Comparison of ENCODE assay signal across 8 cellular contexts in genomic region chr22:44080936-44081853, GRCh38. TPM values are rescaled to one million over a fixed set of nuclear protein-coding genes. Genes with fewer than 3 reads are reported as not detected.
DNase-seq lines count a peak whose midpoint lies in the region; ATAC-seq and TF ChIP-seq lines count a peak whose summit lies in the region.

No MANE protein-coding gene starts in this region.

- peaks cover 4% of the 10 kb centered on the region for H3K4me1 Mint-ChIP-seq in T-helper 17 cell

- no peaks in the 10 kb centered on the region for H3K36me3 ChIP-seq in right atrium auricular region

- DNase-seq in G401 (ENCODE audit: low spot score) (peak; percentile 88), NCI-H1092 (lab: John Stamatoyannopoulos, UW) (peak; percentile 25), T-helper 17 cell (peak; percentile 25 to 52 (median 48)), amygdala (lab: John Stamatoyannopoulos, UW) (peak in 49 of 56 donors; percentile 7 to 87 (median 47)), right atrium auricular region (ENCODE audit: low spot score) (peak; percentile 82), renal cortical epithelial cell (ENCODE audit: low read depth) (peak; percentile 43)

- H3K27ac Mint-ChIP-seq in T-helper 17 cell = no peak overlapping the region

- H3K27ac ChIP-seq in right atrium auricular region = peak overlapping the region in 1 of 2 donors; percentile 10

- H3K27me3 ChIP-seq in right atrium auricular region = no peaks in the 10 kb centered on the region

- no peak overlapping the region for H3K4me3 ChIP-seq in right atrium auricular region

- in situ Hi-C loops in G401 (cut with HindIII; ENCODE audit: low sequenced_read_pairs) = loop anchor here (5.0 kb wide), 1 partner anchor 89 kb away; no protein-coding TSS in a partner anchor

- TF ChIP-seq CTCF in right atrium auricular region (IDR thresholded peaks at IDR 0.05) = peak; percentile 87 to 88

- ATAC-seq in T-helper 17 cell (peak; percentile 68), HG03520 (IDR thresholded peaks at IDR 0.05; ENCODE audit: unreplicated experiment) (no peak), GM21737 (IDR thresholded peaks at IDR 0.05; ENCODE audit: unreplicated experiment) (no peak)

- H3K4me3 Mint-ChIP-seq in T-helper 17 cell = no peak overlapping the region

- peaks cover 4% of the 10 kb centered on the region for H3K36me3 Mint-ChIP-seq in T-helper 17 cell (ENCODE audit: low read depth)

- no peaks in the 10 kb centered on the region for H3K9me3 ChIP-seq in T-helper 17 cell (ENCODE audit: control insufficient read depth, low read length, poor library complexity, severe bottlenecking)
- H3K9me3 ChIP-seq in right atrium auricular region = no peaks in the 10 kb centered on the region

- H3K27me3 Mint-ChIP-seq in T-helper 17 cell = no peaks in the 10 kb centered on the region

- peaks cover 0 to 34% of the 10 kb centered on the region in 2 donors for H3K4me1 ChIP-seq in right atrium auricular region

RNA-seq across cellular contexts. Expression of gene PARVB, which starts 57.1 kb away (rescaled TPM):
- 67.4 and 86.6 TPM in 2 replicates for total RNA-seq in G401 (2014; rRNA removed; shearing (Covaris generic))
- total RNA-seq in T-helper 17 cell (10 to 100 TPM; 14.6 to 36.4 TPM), right atrium auricular region (10 to 100 TPM; 43.8 to 86.5 TPM), renal cortical epithelial cell (20.3 and 37.5 TPM in 2 replicates)

Comparison
In these comparisons a context has a peak if more than half of its experiments do, and no peak if none do; other contexts are left out.
1. DNase-seq: peak in every context shown above with its lines; median percentile 88 in G401; 82 in right atrium auricular region; 48 in T-helper 17 cell; 47 in amygdala; 43 in renal cortical epithelial cell; 25 in NCI-H1092.